ENCODE assay signal across 11 cellular contexts in the genomic region with DNA sequence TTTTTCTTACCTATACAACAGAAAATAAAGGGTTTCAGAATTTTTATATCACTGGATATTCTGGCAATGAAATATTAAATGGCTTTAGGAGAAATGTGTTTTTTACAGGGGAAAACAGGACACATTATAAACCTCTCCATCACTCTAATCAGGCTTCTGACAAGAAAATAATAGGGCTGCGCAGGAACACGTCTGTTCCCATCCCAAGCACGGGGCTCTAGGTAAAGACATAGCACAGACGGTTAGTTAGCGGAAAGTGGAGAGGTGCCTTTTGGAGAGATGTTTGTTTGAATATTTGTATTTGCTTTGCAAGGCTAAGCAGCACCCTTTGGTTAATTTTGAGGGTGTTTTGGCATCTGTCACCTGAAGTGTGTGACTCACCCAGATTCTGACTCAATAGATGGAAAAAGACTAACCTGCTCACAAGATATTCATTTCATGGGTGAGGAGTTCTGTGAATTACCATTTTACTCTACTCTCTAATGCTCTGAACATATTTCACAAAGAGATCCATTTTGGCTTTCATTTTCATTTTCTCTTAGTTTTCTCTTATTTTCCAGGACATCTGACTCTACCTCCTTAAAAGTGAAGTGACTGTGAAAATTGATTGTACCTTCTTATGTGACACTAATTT.
DNase-seq lines count a peak whose midpoint lies in the region; ATAC-seq and TF ChIP-seq lines count a peak whose summit lies in the region.
"Had no signal": no experiment of that assay in that cellular context is flagged by ENCODE, and none has a peak within 500 bp of the region (broad histone marks: within the 10 kb centered on the region; RNA-seq: fewer than 3 reads in every experiment).

No MANE protein-coding gene starts in this region.

- no peak overlapping the region for H3K4me3 Mint-ChIP-seq in WTC11
- H3K4me3 Mint-ChIP-seq: memory B cell had no signal

- peaks cover 12% of the 10 kb centered on the region for H3K27me3 Mint-ChIP-seq in WTC11 (ENCODE audit: low read depth)

- peaks cover 22% of the 10 kb centered on the region for H3K4me1 Mint-ChIP-seq in WTC11

- POLR2A ChIA-PET in WTC11 (lab: Charles Lee), result no interaction called here

- no peaks in the 10 kb centered on the region for H3K36me3 Mint-ChIP-seq in WTC11
- H3K36me3 Mint-ChIP-seq: memory B cell had no signal

- DNase-seq in NCI-H2227 (lab: John Stamatoyannopoulos, UW; ENCODE audit: unreplicated experiment) (peak; percentile 71), astrocyte of the hippocampus (ENCODE audit: low read depth, low spot score) (peak; percentile 43), NCI-H2029 treated with DMSO at 0.1 percent for 48 hours (lab: John Stamatoyannopoulos, UW) (no peak), NCI-H1694 treated with DMSO at 0.1 percent for 48 hours (lab: John Stamatoyannopoulos, UW) (no peak), WTC11 (ENCODE audit: low spot score) (no peak), MV-4-11 (lab: John Stamatoyannopoulos, UW) (no peak)
- DNase-seq: SHP77 treated with DMSO at 0.1 percent for 48 hours, upper lobe of left lung had no signal

- H3K27ac Mint-ChIP-seq in WTC11, result no peak overlapping the region

- CTCF ChIA-PET in WTC11 (lab: Charles Lee), result no interaction called here

- no peak for TF ChIP-seq CTCF in WTC11 (IDR thresholded peaks at IDR 0.05)

- ATAC-seq in GM18498 (IDR thresholded peaks at IDR 0.05; ENCODE audit: unreplicated experiment), result peak; percentile 41
- peak; percentile 54 for ATAC-seq in GM21717 (IDR thresholded peaks at IDR 0.05; ENCODE audit: unreplicated experiment)
- no peak for ATAC-seq in WTC11

- H3K9me3 Mint-ChIP-seq in WTC11, result 0 out of 2 replicates have a peak, but pooled peaks cover 3% of the 10 kb centered on the region
- H3K9me3 Mint-ChIP-seq: memory B cell had no signal

TF ChIP-seq in WTC11, 78 proteins besides CTCF, POLR2A, EP300 and RAD21 (continues in another document):
- TF ChIP-seq EMX1 (CRISPR knock-in tag; IDR thresholded peaks at IDR 0.05) (no peak), ZNF232 (CRISPR knock-in tag; IDR thresholded peaks at IDR 0.05) (no peak), ATF1 (CRISPR knock-in tag; IDR thresholded peaks at IDR 0.05) (no peak), NR1H2 (CRISPR knock-in tag; IDR thresholded peaks at IDR 0.05) (no peak), GTF2I (CRISPR knock-in tag; conservative IDR thresholded peaks at IDR 0.05) (no peak), ZNF121 (CRISPR knock-in tag; IDR thresholded peaks at IDR 0.05) (no peak), HMGA2 (CRISPR knock-in tag; IDR thresholded peaks at IDR 0.05) (no peak), TEAD1 (CRISPR knock-in tag; IDR thresholded peaks at IDR 0.05) (no peak), FOXJ3 (CRISPR knock-in tag; IDR thresholded peaks at IDR 0.05; ENCODE audit: borderline replicate concordance) (no peak), TP53 (CRISPR knock-in tag; IDR thresholded peaks at IDR 0.05) (no peak), ZNF671 (CRISPR knock-in tag; IDR thresholded peaks at IDR 0.05) (no peak), ETV6 (CRISPR knock-in tag; IDR thresholded peaks at IDR 0.05) (no peak), GRHL2 (CRISPR knock-in tag; IDR thresholded peaks at IDR 0.05; ENCODE audit: insufficient replicate concordance, severe bottlenecking) (no peak)
- TF ChIP-seq, protein P1, sequence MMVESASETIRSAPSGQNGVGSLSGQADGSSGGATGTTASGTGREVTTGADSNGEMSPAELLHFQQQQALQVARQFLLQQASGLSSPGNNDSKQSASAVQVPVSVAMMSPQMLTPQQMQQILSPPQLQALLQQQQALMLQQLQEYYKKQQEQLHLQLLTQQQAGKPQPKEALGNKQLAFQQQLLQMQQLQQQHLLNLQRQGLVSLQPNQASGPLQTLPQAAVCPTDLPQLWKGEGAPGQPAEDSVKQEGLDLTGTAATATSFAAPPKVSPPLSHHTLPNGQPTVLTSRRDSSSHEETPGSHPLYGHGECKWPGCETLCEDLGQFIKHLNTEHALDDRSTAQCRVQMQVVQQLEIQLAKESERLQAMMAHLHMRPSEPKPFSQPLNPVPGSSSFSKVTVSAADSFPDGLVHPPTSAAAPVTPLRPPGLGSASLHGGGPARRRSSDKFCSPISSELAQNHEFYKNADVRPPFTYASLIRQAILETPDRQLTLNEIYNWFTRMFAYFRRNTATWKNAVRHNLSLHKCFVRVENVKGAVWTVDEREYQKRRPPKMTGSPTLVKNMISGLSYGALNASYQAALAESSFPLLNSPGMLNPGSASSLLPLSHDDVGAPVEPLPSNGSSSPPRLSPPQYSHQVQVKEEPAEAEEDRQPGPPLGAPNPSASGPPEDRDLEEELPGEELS (CRISPR knock-in tag; IDR thresholded peaks at IDR 0.05), result no peak
- TF ChIP-seq, protein P2, sequence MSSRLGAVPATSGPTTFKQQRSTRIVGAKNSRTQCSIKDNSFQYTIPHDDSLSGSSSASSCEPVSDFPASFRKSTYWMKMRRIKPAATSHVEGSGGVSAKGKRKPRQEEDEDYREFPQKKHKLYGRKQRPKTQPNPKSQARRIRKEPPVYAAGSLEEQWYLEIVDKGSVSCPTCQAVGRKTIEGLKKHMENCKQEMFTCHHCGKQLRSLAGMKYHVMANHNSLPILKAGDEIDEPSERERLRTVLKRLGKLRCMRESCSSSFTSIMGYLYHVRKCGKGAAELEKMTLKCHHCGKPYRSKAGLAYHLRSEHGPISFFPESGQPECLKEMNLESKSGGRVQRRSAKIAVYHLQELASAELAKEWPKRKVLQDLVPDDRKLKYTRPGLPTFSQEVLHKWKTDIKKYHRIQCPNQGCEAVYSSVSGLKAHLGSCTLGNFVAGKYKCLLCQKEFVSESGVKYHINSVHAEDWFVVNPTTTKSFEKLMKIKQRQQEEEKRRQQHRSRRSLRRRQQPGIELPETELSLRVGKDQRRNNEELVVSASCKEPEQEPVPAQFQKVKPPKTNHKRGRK (CRISPR knock-in tag; IDR thresholded peaks at IDR 0.05; ENCODE audit: borderline replicate concordance), result no peak
- TF ChIP-seq, protein P3, sequence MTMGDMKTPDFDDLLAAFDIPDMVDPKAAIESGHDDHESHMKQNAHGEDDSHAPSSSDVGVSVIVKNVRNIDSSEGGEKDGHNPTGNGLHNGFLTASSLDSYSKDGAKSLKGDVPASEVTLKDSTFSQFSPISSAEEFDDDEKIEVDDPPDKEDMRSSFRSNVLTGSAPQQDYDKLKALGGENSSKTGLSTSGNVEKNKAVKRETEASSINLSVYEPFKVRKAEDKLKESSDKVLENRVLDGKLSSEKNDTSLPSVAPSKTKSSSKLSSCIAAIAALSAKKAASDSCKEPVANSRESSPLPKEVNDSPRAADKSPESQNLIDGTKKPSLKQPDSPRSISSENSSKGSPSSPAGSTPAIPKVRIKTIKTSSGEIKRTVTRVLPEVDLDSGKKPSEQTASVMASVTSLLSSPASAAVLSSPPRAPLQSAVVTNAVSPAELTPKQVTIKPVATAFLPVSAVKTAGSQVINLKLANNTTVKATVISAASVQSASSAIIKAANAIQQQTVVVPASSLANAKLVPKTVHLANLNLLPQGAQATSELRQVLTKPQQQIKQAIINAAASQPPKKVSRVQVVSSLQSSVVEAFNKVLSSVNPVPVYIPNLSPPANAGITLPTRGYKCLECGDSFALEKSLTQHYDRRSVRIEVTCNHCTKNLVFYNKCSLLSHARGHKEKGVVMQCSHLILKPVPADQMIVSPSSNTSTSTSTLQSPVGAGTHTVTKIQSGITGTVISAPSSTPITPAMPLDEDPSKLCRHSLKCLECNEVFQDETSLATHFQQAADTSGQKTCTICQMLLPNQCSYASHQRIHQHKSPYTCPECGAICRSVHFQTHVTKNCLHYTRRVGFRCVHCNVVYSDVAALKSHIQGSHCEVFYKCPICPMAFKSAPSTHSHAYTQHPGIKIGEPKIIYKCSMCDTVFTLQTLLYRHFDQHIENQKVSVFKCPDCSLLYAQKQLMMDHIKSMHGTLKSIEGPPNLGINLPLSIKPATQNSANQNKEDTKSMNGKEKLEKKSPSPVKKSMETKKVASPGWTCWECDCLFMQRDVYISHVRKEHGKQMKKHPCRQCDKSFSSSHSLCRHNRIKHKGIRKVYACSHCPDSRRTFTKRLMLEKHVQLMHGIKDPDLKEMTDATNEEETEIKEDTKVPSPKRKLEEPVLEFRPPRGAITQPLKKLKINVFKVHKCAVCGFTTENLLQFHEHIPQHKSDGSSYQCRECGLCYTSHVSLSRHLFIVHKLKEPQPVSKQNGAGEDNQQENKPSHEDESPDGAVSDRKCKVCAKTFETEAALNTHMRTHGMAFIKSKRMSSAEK (CRISPR knock-in tag; IDR thresholded peaks at IDR 0.05; ENCODE audit: borderline replicate concordance), result no peak
- TF ChIP-seq, protein P4, sequence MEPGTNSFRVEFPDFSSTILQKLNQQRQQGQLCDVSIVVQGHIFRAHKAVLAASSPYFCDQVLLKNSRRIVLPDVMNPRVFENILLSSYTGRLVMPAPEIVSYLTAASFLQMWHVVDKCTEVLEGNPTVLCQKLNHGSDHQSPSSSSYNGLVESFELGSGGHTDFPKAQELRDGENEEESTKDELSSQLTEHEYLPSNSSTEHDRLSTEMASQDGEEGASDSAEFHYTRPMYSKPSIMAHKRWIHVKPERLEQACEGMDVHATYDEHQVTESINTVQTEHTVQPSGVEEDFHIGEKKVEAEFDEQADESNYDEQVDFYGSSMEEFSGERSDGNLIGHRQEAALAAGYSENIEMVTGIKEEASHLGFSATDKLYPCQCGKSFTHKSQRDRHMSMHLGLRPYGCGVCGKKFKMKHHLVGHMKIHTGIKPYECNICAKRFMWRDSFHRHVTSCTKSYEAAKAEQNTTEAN (CRISPR knock-in tag; IDR thresholded peaks at IDR 0.05), result no peak
- TF ChIP-seq, protein P5, sequence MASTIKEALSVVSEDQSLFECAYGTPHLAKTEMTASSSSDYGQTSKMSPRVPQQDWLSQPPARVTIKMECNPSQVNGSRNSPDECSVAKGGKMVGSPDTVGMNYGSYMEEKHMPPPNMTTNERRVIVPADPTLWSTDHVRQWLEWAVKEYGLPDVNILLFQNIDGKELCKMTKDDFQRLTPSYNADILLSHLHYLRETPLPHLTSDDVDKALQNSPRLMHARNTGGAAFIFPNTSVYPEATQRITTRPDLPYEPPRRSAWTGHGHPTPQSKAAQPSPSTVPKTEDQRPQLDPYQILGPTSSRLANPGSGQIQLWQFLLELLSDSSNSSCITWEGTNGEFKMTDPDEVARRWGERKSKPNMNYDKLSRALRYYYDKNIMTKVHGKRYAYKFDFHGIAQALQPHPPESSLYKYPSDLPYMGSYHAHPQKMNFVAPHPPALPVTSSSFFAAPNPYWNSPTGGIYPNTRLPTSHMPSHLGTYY (CRISPR knock-in tag; IDR thresholded peaks at IDR 0.05), result no peak

Comparison
In these comparisons a context has a peak if more than half of its experiments do, and no peak if none do; other contexts are left out.
1. DNase-seq: peak in NCI-H2227 (single experiment) and astrocyte of the hippocampus (single experiment); none in NCI-H2029 treated with DMSO at 0.1 percent for 48 hours (single experiment), NCI-H1694 treated with DMSO at 0.1 percent for 48 hours (single experiment), WTC11 (single experiment) and MV-4-11 (single experiment).